15 cellular contexts compared by ENCODE assay signal in genomic region chr12:91777268-91777997, GRCh38.
DNase-seq lines count a peak whose midpoint lies in the region; ATAC-seq lines count a peak whose summit lies in the region.
"Had no signal": no experiment of that assay in that cellular context is flagged by ENCODE, and none has a peak within 500 bp of the region (broad histone marks: within the 10 kb centered on the region; RNA-seq: fewer than 3 reads in every experiment).

No MANE protein-coding gene starts in this region.

- H3K27me3 Mint-ChIP-seq in activated naive CD8-positive, alpha-beta T cell treated with anti-CD3 and anti-CD28 coated beads, Interleukin-2, amount 50 U/mL, for 24 hours: no peaks in the 10 kb centered on the region
- peaks cover 0 to 4% (median 0%) of the 10 kb centered on the region in 3 donors for H3K27me3 Mint-ChIP-seq in naive B cell

- H3K4me1 Mint-ChIP-seq in activated naive CD8-positive, alpha-beta T cell treated with anti-CD3 and anti-CD28 coated beads, Interleukin-2, amount 50 U/mL, for 24 hours: peaks cover 27% of the 10 kb centered on the region
- H3K4me1 Mint-ChIP-seq in naive B cell: peaks cover 15 to 24% (median 21%) of the 10 kb centered on the region in 3 donors
- H3K4me1 Mint-ChIP-seq: endodermal cell had no signal

- peak; percentile 43 for ATAC-seq in activated naive CD8-positive, alpha-beta T cell treated with anti-CD3 and anti-CD28 coated beads, Interleukin-2, amount 50 U/mL, for 24 hours
- no peak for ATAC-seq in naive B cell (ENCODE audit: low read depth in 2 of 2)
- ATAC-seq: psoas muscle had no signal

- peaks cover 3% of the 10 kb centered on the region for H3K9me3 Mint-ChIP-seq in activated naive CD8-positive, alpha-beta T cell treated with anti-CD3 and anti-CD28 coated beads, Interleukin-2, amount 50 U/mL, for 24 hours
- peaks cover 0 to 4% (median 0%) of the 10 kb centered on the region in 7 donors for H3K9me3 Mint-ChIP-seq in naive B cell
- H3K9me3 Mint-ChIP-seq: endodermal cell had no signal

- H3K4me3 Mint-ChIP-seq in activated naive CD8-positive, alpha-beta T cell treated with anti-CD3 and anti-CD28 coated beads, Interleukin-2, amount 50 U/mL, for 24 hours: no peak overlapping the region
- H3K4me3 Mint-ChIP-seq in naive B cell: peak overlapping the region in 6 of 8 donors; percentile 12 to 78 (median 66)
- H3K4me3 Mint-ChIP-seq: endodermal cell had no signal

- H3K36me3 Mint-ChIP-seq in activated naive CD8-positive, alpha-beta T cell treated with anti-CD3 and anti-CD28 coated beads, Interleukin-2, amount 50 U/mL, for 24 hours (ENCODE audit: low read depth): no peaks in the 10 kb centered on the region
- no peaks in the 10 kb centered on the region for H3K36me3 Mint-ChIP-seq in naive B cell

- no peak overlapping the region for H3K27ac Mint-ChIP-seq in activated naive CD8-positive, alpha-beta T cell treated with anti-CD3 and anti-CD28 coated beads, Interleukin-2, amount 50 U/mL, for 24 hours
- H3K27ac Mint-ChIP-seq in naive B cell: peak overlapping the region; percentile 77 to 97 (median 92)
- H3K27ac Mint-ChIP-seq: endodermal cell had no signal

- DNase-seq in EH (ENCODE audit: low read depth): peak; percentile 6
- peak; percentile 17 for DNase-seq in LHCN-M2 (ENCODE audit: low read depth)
- DNase-seq in activated naive CD8-positive, alpha-beta T cell treated with anti-CD3 and anti-CD28 coated beads, Interleukin-2, amount 50 U/mL, for 24 hours: no peak
- DNase-seq in naive B cell: no peak
- no peak for DNase-seq in superior temporal gyrus (ENCODE audit: extremely low spot score)
- no peak for DNase-seq in NCI-H510A treated with DMSO at 0.1 percent for 48 hours (lab: John Stamatoyannopoulos, UW)
- DNase-seq in stimulated activated naive CD4-positive, alpha-beta T cell (lab: John Stamatoyannopoulos, UW): no peak
- DNase-seq in iPS-NIHi7 (ENCODE audit: extremely low spot score): no peak
- DNase-seq: activated CD8-positive, alpha-beta memory T cell treated with anti-CD3 and anti-CD28 coated beads for 24 hours; aorta; endodermal cell; hypothalamus; NCI-H1694; psoas muscle; stimulated activated CD4-positive, alpha-beta T cell treated with anti-CD3 and anti-CD28 coated beads, Interleukin-4, amount 100 ng/mL, for 24 hours had no signal

Comparison
In these comparisons a context has a peak if more than half of its experiments do, and no peak if none do; other contexts are left out.
1. DNase-seq: peak in EH (single experiment) and LHCN-M2 (single experiment); none in activated naive CD8-positive, alpha-beta T cell treated with anti-CD3 and anti-CD28 coated beads, Interleukin-2, amount 50 U/mL, for 24 hours (single experiment), naive B cell (single experiment), superior temporal gyrus (single experiment), NCI-H510A treated with DMSO at 0.1 percent for 48 hours (single experiment), stimulated activated naive CD4-positive, alpha-beta T cell (0 of 6) and iPS-NIHi7 (single experiment).